Comparison of ENCODE assay signal across 14 cellular contexts in genomic region chr22:26894362-26894761, GRCh38.
DNase-seq lines count a peak whose midpoint lies in the region; ATAC-seq and TF ChIP-seq lines count a peak whose summit lies in the region.
"Had no signal": no experiment of that assay in that cellular context is flagged by ENCODE, and none has a peak within 500 bp of the region (broad histone marks: within the 10 kb centered on the region; RNA-seq: fewer than 3 reads in every experiment).

No MANE protein-coding gene starts in this region.

- H3K36me3 ChIP-seq in gastroesophageal sphincter (no peaks in the 10 kb centered on the region), MG63 (no peaks in the 10 kb centered on the region)
- H3K36me3 ChIP-seq in CD4-positive, alpha-beta memory T cell (ENCODE audit: insufficient read depth, low read length), result no peaks in the 10 kb centered on the region
- H3K36me3 ChIP-seq: BLaER1 treated with 17β-estradiol and CSF1 and Interleukin-3, amounts not matched to agents 10 nM and 100 nM; left lung had no signal

- peaks cover 7% of the 10 kb centered on the region; the same call in 1 of the 2 replicates for H3K36me3 Mint-ChIP-seq in HFFc6 (ENCODE audit: low read depth)
- no peaks in the 10 kb centered on the region for H3K36me3 Mint-ChIP-seq in stimulated activated effector memory CD8-positive, alpha-beta T cell treated with anti-CD3 and anti-CD28 coated beads, Interleukin-12 subunit alpha, Interleukin-12 subunit beta, amount 100 ng/mL, for 72 hours
- peaks cover 7 to 32% of the 10 kb centered on the region in 2 donors for H3K36me3 Mint-ChIP-seq in CD4-positive, alpha-beta memory T cell

- CTCF ChIA-PET in CD4-positive, alpha-beta memory T cell (lab: Charles Lee; ENCODE audit: partially characterized antibody), result no interaction called here

- peak overlapping the region; percentile 64 for H3K4me3 Mint-ChIP-seq in HFFc6
- no peak overlapping the region for H3K4me3 Mint-ChIP-seq in stimulated activated effector memory CD8-positive, alpha-beta T cell treated with anti-CD3 and anti-CD28 coated beads, Interleukin-12 subunit alpha, Interleukin-12 subunit beta, amount 100 ng/mL, for 72 hours
- H3K4me3 Mint-ChIP-seq in CD4-positive, alpha-beta memory T cell, result no peak overlapping the region
- H3K4me3 Mint-ChIP-seq: H9; naive thymus-derived CD8-positive, alpha-beta T cell had no signal

- peaks cover 0 to 38% (median 8%) of the 10 kb centered on the region in 3 donors for H3K4me1 ChIP-seq in gastroesophageal sphincter
- no peaks in the 10 kb centered on the region for H3K4me1 ChIP-seq in CD4-positive, alpha-beta memory T cell (ENCODE audit: insufficient read depth, low read length)

- intact Hi-C loops in CD4-positive, alpha-beta memory T cell (cut with micrococcal nuclease), result no loop called here

- DNase-seq in HFFc6 (no peak), amniotic epithelial cell (ENCODE audit: low read depth) (peak; percentile 53), MG63 (no peak)
- DNase-seq in stimulated activated effector memory CD8-positive, alpha-beta T cell treated with anti-CD3 and anti-CD28 coated beads, Interleukin-12 subunit alpha, Interleukin-12 subunit beta, amount 100 ng/mL, for 72 hours (ENCODE audit: low spot score in 2 of 2), result peak in 1 of 2 donors; percentile 1
- DNase-seq in CD4-positive, alpha-beta memory T cell, result no peak
- DNase-seq: activated T-cell treated with anti-CD3 and anti-CD28 coated beads, Interleukin-2, amount 50 U/mL, for 48 hours; cortex of kidney; left lung; naive thymus-derived CD8-positive, alpha-beta T cell; NCI-H1092 had no signal

- no peaks in the 10 kb centered on the region for H3K27me3 ChIP-seq in gastroesophageal sphincter
- no peaks in the 10 kb centered on the region for H3K27me3 ChIP-seq in MG63
- H3K27me3 ChIP-seq in CD4-positive, alpha-beta memory T cell (ENCODE audit: insufficient read depth, low read length), result no peaks in the 10 kb centered on the region
- H3K27me3 ChIP-seq: BLaER1 treated with 17β-estradiol and CSF1 and Interleukin-3, amounts not matched to agents 10 nM and 100 nM had no signal

- H3K4me3 ChIP-seq in gastroesophageal sphincter (no peak overlapping the region), MG63 (no peak overlapping the region)
- H3K4me3 ChIP-seq in CD4-positive, alpha-beta memory T cell (ENCODE audit: low read length in 2 of 2), result no peak overlapping the region
- H3K4me3 ChIP-seq: BLaER1 treated with 17β-estradiol and CSF1 and Interleukin-3, amounts not matched to agents 10 nM and 100 nM; left lung had no signal

- peaks cover 63% of the 10 kb centered on the region for H3K4me1 Mint-ChIP-seq in HFFc6 (ENCODE audit: low read depth)
- peaks cover 11% of the 10 kb centered on the region for H3K4me1 Mint-ChIP-seq in stimulated activated effector memory CD8-positive, alpha-beta T cell treated with anti-CD3 and anti-CD28 coated beads, Interleukin-12 subunit alpha, Interleukin-12 subunit beta, amount 100 ng/mL, for 72 hours
- H3K4me1 Mint-ChIP-seq in CD4-positive, alpha-beta memory T cell, result peaks cover 0 to 1% (median 0%) of the 10 kb centered on the region in 4 donors

- H3K27me3 Mint-ChIP-seq in HFFc6 (ENCODE audit: insufficient read depth), result peaks cover 1% of the 10 kb centered on the region
- H3K27me3 Mint-ChIP-seq in CD4-positive, alpha-beta memory T cell, result peaks cover 13 to 35% of the 10 kb centered on the region in 2 donors

- ATAC-seq in gastroesophageal sphincter, result no peak
- ATAC-seq in stimulated activated effector memory CD8-positive, alpha-beta T cell treated with anti-CD3 and anti-CD28 coated beads, Interleukin-12 subunit alpha, Interleukin-12 subunit beta, amount 100 ng/mL, for 72 hours, result no peak
- ATAC-seq in HG02970 (IDR thresholded peaks at IDR 0.05; ENCODE audit: low FRiP score, unreplicated experiment), result no peak
- ATAC-seq: naive thymus-derived CD8-positive, alpha-beta T cell had no signal

- no peak for TF ChIP-seq CTCF in HFFc6 (IDR thresholded peaks at IDR 0.05)
- no peak for TF ChIP-seq CTCF in gastroesophageal sphincter (IDR thresholded peaks at IDR 0.05)

- 73 to 75% methylated on average over 2 to 5 of the region's 5 CpGs for WGBS in gastroesophageal sphincter (ENCODE audit: low coverage in 1 of 2), 2 donors

- no peaks in the 10 kb centered on the region for H3K9me3 Mint-ChIP-seq in HFFc6
- H3K9me3 Mint-ChIP-seq in stimulated activated effector memory CD8-positive, alpha-beta T cell treated with anti-CD3 and anti-CD28 coated beads, Interleukin-12 subunit alpha, Interleukin-12 subunit beta, amount 100 ng/mL, for 72 hours, result no peaks in the 10 kb centered on the region
- H3K9me3 Mint-ChIP-seq in CD4-positive, alpha-beta memory T cell, result peaks cover 0 to 8% (median 1%) of the 10 kb centered on the region in 8 donors
- H3K9me3 Mint-ChIP-seq: H9 had no signal

- POLR2A ChIA-PET in CD4-positive, alpha-beta memory T cell (lab: Charles Lee; ENCODE audit: partially characterized antibody), result no interaction called here

- peak overlapping the region; percentile 69 to 81 (median 80) for H3K27ac ChIP-seq in gastroesophageal sphincter
- no peak overlapping the region for H3K27ac ChIP-seq in CD4-positive, alpha-beta memory T cell (ENCODE audit: low read depth, low read length)
- H3K27ac ChIP-seq: BLaER1 treated with 17β-estradiol and CSF1 and Interleukin-3, amounts not matched to agents 10 nM and 100 nM had no signal

- no peak for TF ChIP-seq EP300 in gastroesophageal sphincter (IDR thresholded peaks at IDR 0.05)

- no peaks in the 10 kb centered on the region for H3K9me3 ChIP-seq in gastroesophageal sphincter
- H3K9me3 ChIP-seq in MG63, result peaks cover 2% of the 10 kb centered on the region; the same call in 1 of the 2 replicates
- H3K9me3 ChIP-seq in CD4-positive, alpha-beta memory T cell (ENCODE audit: control insufficient read depth in 1 of 2, low read length in 2 of 2), result no peaks in the 10 kb centered on the region
- H3K9me3 ChIP-seq: left lung had no signal

- H3K27ac Mint-ChIP-seq in HFFc6, result peak overlapping the region; percentile 60
- H3K27ac Mint-ChIP-seq in stimulated activated effector memory CD8-positive, alpha-beta T cell treated with anti-CD3 and anti-CD28 coated beads, Interleukin-12 subunit alpha, Interleukin-12 subunit beta, amount 100 ng/mL, for 72 hours, result peak overlapping the region; percentile 15
- no peak overlapping the region for H3K27ac Mint-ChIP-seq in CD4-positive, alpha-beta memory T cell
- H3K27ac Mint-ChIP-seq: H9; naive thymus-derived CD8-positive, alpha-beta T cell had no signal

- no peak for TF ChIP-seq POLR2A in gastroesophageal sphincter (IDR thresholded peaks at IDR 0.05)

Comparison
In these comparisons a context has a peak if more than half of its experiments do, and no peak if none do; other contexts are left out.
1. H3K27ac Mint-ChIP-seq: peak in HFFc6 (single experiment) and stimulated activated effector memory CD8-positive, alpha-beta T cell treated with anti-CD3 and anti-CD28 coated beads, Interleukin-12 subunit alpha, Interleukin-12 subunit beta, amount 100 ng/mL, for 72 hours (single experiment); none in CD4-positive, alpha-beta memory T cell (0 of 7).